In the genomic region with DNA sequence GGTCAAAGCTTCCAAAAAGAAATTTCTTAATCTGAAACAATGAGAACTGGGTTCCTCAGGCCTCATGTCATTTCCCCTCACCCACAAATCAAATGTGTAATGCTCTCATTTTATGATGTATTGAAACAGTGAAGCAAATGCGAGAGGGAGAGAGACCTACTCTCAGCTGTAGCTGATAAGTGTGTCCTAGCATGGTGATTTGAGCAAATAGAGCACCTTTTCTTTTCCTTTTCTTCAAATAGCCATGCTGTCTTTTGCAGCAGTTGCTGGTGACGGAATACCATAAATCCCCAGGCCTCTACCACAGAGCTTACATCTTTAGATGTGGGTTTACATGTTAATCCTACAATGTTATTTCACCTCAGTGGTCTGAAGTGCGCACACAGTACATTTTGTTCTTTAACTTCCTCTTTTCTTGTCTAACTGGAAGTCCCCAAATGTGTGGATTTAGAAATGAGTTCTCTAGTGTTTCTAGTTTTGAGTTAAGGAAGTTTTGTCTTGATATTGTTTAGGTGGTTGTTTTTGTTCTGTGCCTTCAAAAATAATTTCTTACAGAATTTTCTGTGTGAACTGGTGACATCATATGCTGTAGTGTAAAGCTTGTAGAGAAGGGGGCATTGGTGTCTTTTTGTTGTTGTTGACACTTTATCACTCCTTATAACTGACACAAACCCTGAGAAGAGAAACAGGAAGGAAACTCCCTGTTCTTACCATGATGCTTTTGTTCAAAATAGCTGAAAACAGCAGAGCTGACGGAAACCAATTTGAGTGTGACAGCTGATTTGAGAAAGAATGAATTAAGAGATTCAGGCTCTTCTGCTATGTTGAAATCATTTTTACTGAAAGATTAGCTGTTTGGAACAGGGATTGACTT, we compare ENCODE assay signal across 1 cellular context.
TF ChIP-seq lines count a peak whose summit lies in the region.

No MANE protein-coding gene starts in this region.

TF ChIP-seq in GM12878, 131 proteins besides CTCF, POLR2A, EP300 and RAD21 (continued from another document and continues in another):
- no peak for TF ChIP-seq FOS (IDR thresholded peaks at IDR 0.05; ENCODE audit: borderline replicate concordance, extremely low read depth, insufficient read length)
- TF ChIP-seq NR2C2 (IDR thresholded peaks at IDR 0.05; ENCODE audit: borderline replicate concordance, control insufficient read depth, insufficient read length, low read depth) = no peak
- no peak; the same call in 1 of the 2 replicates for TF ChIP-seq NR2F1 (conservative IDR thresholded peaks at IDR 0.05)
- peak; percentile 84 for TF ChIP-seq IRF4 (IDR thresholded peaks at IDR 0.05; ENCODE audit: low read depth, low read length)
- TF ChIP-seq RUNX3 (IDR thresholded peaks at IDR 0.05; ENCODE audit: low read length) = peak; percentile 98
- peak; percentile 82 for TF ChIP-seq CREB1 (IDR thresholded peaks at IDR 0.05; ENCODE audit: low read depth)
- no peak for TF ChIP-seq USF1 (IDR thresholded peaks at IDR 0.05; ENCODE audit: borderline replicate concordance, extremely low read length, insufficient read depth, low read depth, low read length)
- no peak for TF ChIP-seq FOXK2 (IDR thresholded peaks at IDR 0.05)
- peak; percentile 67; the same call in 1 of the 2 replicates for TF ChIP-seq CBX5 (IDR thresholded peaks at IDR 0.05; ENCODE audit: low read depth)
- peak; percentile 95 for TF ChIP-seq JUNB (IDR thresholded peaks at IDR 0.05)
- TF ChIP-seq HDAC2 (IDR thresholded peaks at IDR 0.05) = no peak
- TF ChIP-seq BCLAF1 (IDR thresholded peaks at IDR 0.05) = no peak
- peak; percentile 89 for TF ChIP-seq MEF2B (IDR thresholded peaks at IDR 0.05; ENCODE audit: partially characterized antibody, poor library complexity, severe bottlenecking)
- peak; percentile 97 for TF ChIP-seq TCF7 (IDR thresholded peaks at IDR 0.05; ENCODE audit: borderline replicate concordance)
- no peak for TF ChIP-seq ZNF384 (IDR thresholded peaks at IDR 0.05; ENCODE audit: borderline replicate concordance, low read depth, low read length)
- peak; percentile 95 for TF ChIP-seq NBN (IDR thresholded peaks at IDR 0.05)
- no peak for TF ChIP-seq LARP7 (IDR thresholded peaks at IDR 0.05)
- peak; percentile 85 for TF ChIP-seq BACH1 (IDR thresholded peaks at IDR 0.05; ENCODE audit: borderline replicate concordance)
- TF ChIP-seq KDM1A (IDR thresholded peaks at IDR 0.05; ENCODE audit: borderline replicate concordance) = no peak
- no peak for TF ChIP-seq SMC3 (IDR thresholded peaks at IDR 0.05; ENCODE audit: borderline replicate concordance, low read length)
- TF ChIP-seq E2F4 (IDR thresholded peaks at IDR 0.05; ENCODE audit: low read depth, low read length) = no peak
- no peak for TF ChIP-seq ZBTB11 (CRISPR knock-in tag; IDR thresholded peaks at IDR 0.05)
- TF ChIP-seq RB1 (IDR thresholded peaks at IDR 0.05; ENCODE audit: borderline replicate concordance) = no peak
- no peak; the same call in 1 of the 2 replicates for TF ChIP-seq SMAD5 (IDR thresholded peaks at IDR 0.05; ENCODE audit: low read depth)
- peak; percentile 79 for TF ChIP-seq POLR2AphosphoS5 (IDR thresholded peaks at IDR 0.05; ENCODE audit: low read length)
- TF ChIP-seq SP1 (IDR thresholded peaks at IDR 0.05; ENCODE audit: low read depth, low read length) = no peak
- peak; percentile 67 for TF ChIP-seq SMAD1 (IDR thresholded peaks at IDR 0.05; ENCODE audit: low read depth, partially characterized antibody)
- peak; percentile 95 for TF ChIP-seq CBFB (IDR thresholded peaks at IDR 0.05; ENCODE audit: low read depth)
- peak; percentile 91 for TF ChIP-seq MXI1 (IDR thresholded peaks at IDR 0.05; ENCODE audit: low read depth, low read length)
- no peak; the same call in 1 of the 2 replicates for TF ChIP-seq TARDBP (IDR thresholded peaks at IDR 0.05; ENCODE audit: borderline replicate concordance)
- peak; percentile 99 for TF ChIP-seq ATF7 (IDR thresholded peaks at IDR 0.05; ENCODE audit: low read depth)
- TF ChIP-seq PAX5 (IDR thresholded peaks at IDR 0.05; ENCODE audit: borderline replicate concordance, low read depth, low read length) = peak; percentile 86
- peak; percentile 95 for TF ChIP-seq KLF5 (IDR thresholded peaks at IDR 0.05; ENCODE audit: partially characterized antibody)
- TF ChIP-seq, protein P1, sequence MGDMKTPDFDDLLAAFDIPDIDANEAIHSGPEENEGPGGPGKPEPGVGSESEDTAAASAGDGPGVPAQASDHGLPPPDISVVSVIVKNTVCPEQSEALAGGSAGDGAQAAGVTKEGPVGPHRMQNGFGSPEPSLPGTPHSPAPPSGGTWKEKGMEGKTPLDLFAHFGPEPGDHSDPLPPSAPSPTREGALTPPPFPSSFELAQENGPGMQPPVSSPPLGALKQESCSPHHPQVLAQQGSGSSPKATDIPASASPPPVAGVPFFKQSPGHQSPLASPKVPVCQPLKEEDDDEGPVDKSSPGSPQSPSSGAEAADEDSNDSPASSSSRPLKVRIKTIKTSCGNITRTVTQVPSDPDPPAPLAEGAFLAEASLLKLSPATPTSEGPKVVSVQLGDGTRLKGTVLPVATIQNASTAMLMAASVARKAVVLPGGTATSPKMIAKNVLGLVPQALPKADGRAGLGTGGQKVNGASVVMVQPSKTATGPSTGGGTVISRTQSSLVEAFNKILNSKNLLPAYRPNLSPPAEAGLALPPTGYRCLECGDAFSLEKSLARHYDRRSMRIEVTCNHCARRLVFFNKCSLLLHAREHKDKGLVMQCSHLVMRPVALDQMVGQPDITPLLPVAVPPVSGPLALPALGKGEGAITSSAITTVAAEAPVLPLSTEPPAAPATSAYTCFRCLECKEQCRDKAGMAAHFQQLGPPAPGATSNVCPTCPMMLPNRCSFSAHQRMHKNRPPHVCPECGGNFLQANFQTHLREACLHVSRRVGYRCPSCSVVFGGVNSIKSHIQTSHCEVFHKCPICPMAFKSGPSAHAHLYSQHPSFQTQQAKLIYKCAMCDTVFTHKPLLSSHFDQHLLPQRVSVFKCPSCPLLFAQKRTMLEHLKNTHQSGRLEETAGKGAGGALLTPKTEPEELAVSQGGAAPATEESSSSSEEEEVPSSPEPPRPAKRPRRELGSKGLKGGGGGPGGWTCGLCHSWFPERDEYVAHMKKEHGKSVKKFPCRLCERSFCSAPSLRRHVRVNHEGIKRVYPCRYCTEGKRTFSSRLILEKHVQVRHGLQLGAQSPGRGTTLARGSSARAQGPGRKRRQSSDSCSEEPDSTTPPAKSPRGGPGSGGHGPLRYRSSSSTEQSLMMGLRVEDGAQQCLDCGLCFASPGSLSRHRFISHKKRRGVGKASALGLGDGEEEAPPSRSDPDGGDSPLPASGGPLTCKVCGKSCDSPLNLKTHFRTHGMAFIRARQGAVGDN (IDR thresholded peaks at IDR 0.05) = peak; percentile 83
- TF ChIP-seq, protein P2, sequence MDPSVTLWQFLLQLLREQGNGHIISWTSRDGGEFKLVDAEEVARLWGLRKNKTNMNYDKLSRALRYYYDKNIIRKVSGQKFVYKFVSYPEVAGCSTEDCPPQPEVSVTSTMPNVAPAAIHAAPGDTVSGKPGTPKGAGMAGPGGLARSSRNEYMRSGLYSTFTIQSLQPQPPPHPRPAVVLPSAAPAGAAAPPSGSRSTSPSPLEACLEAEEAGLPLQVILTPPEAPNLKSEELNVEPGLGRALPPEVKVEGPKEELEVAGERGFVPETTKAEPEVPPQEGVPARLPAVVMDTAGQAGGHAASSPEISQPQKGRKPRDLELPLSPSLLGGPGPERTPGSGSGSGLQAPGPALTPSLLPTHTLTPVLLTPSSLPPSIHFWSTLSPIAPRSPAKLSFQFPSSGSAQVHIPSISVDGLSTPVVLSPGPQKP (IDR thresholded peaks at IDR 0.05; ENCODE audit: low read depth, low read length) = no peak
- peak; percentile 75; the same call in 1 of the 2 replicates for TF ChIP-seq EED (IDR thresholded peaks at IDR 0.05; ENCODE audit: low read depth)
- TF ChIP-seq CHD4 (IDR thresholded peaks at IDR 0.05) = no peak
- TF ChIP-seq TCF12 (IDR thresholded peaks at IDR 0.05; ENCODE audit: low read depth, low read length) = no peak
- no peak for TF ChIP-seq NFYA (IDR thresholded peaks at IDR 0.05; ENCODE audit: borderline replicate concordance, low read depth, low read length)
- no peak for TF ChIP-seq SPI1 (IDR thresholded peaks at IDR 0.05; ENCODE audit: borderline replicate concordance, insufficient read depth, low read depth, low read length)
- TF ChIP-seq BCL3 (IDR thresholded peaks at IDR 0.05; ENCODE audit: borderline replicate concordance, insufficient read depth, low read depth, low read length, poor library complexity, severe bottlenecking) = peak; percentile 54
- TF ChIP-seq ZNF24 (IDR thresholded peaks at IDR 0.05) = peak; percentile 96
- no peak for TF ChIP-seq BRCA1 (IDR thresholded peaks at IDR 0.05; ENCODE audit: low read depth, low read length)
- TF ChIP-seq NFXL1 (IDR thresholded peaks at IDR 0.05; ENCODE audit: borderline replicate concordance) = no peak
- no peak for TF ChIP-seq MYB (IDR thresholded peaks at IDR 0.05; ENCODE audit: borderline replicate concordance, low read depth, low read length)
- no peak for TF ChIP-seq EGR1 (IDR thresholded peaks at IDR 0.05; ENCODE audit: borderline replicate concordance in 1 of 2, low read depth in 2 of 2, low read length in 2 of 2)
